In genomic region chr10:24465124-24465874, GRCh38 we compare ENCODE assay signal across 10 cellular contexts.
DNase-seq lines count a peak whose midpoint lies in the region; TF ChIP-seq lines count a peak whose summit lies in the region.
"Had no signal": no experiment of that assay in that cellular context is flagged by ENCODE, and none has a peak within 500 bp of the region (broad histone marks: within the 10 kb centered on the region; RNA-seq: fewer than 3 reads in every experiment).

No MANE protein-coding gene starts in this region.

- no peak for TF ChIP-seq POLR2A in spleen (IDR thresholded peaks at IDR 0.05)

- no peak for TF ChIP-seq CTCF in H9 (conservative IDR thresholded peaks at IDR 0.05)
- TF ChIP-seq CTCF in spleen (IDR thresholded peaks at IDR 0.05 in 8 of 11, conservative IDR thresholded peaks at IDR 0.05 in 3 of 11): no peak

- no peaks in the 10 kb centered on the region for H3K79me1 ChIP-seq in H9 (ENCODE audit: insufficient read depth, low read depth, low read length, poor library complexity, severe bottlenecking)

- H3K36me3 ChIP-seq in spleen: no peaks in the 10 kb centered on the region

- peak overlapping the region in 1 of 3 experiments; percentile 74; a peak in 1 of 7 replicates for H3K27ac Mint-ChIP-seq in H9

- H4K20me1 ChIP-seq in H9 (ENCODE audit: control insufficient read depth, insufficient read depth, insufficient read length): no peaks in the 10 kb centered on the region

- no peak overlapping the region for H2BK5ac ChIP-seq in H9 (ENCODE audit: insufficient read length, low read length)

- no peaks in the 10 kb centered on the region for H3K23me2 ChIP-seq in H9 (ENCODE audit: insufficient read length, low read depth, low read length, poor library complexity, severe bottlenecking)

- no peak overlapping the region for H3K9ac ChIP-seq in H9 (ENCODE audit: extremely low read depth, insufficient read length, low read length)

- no peak overlapping the region for H2BK12ac ChIP-seq in H9 (ENCODE audit: insufficient read length, low read depth, low read length)

- no peaks in the 10 kb centered on the region for H3K4me1 ChIP-seq in H9 (ENCODE audit: insufficient read depth, low read length)
- peaks cover 0 to 30% (median 12%) of the 10 kb centered on the region in 6 donors for H3K4me1 ChIP-seq in spleen

- H3K27me3 Mint-ChIP-seq in H9 (ENCODE audit: low read depth): no peaks in the 10 kb centered on the region

- H3K36me3 Mint-ChIP-seq in H9 (ENCODE audit: insufficient read depth in 1 of 3, low read depth in 3 of 3): peaks cover 0 to 2% (median 0%) of the 10 kb centered on the region in 3 experiments; a peak in 1 of 7 replicates

- H3K56ac ChIP-seq in H9 (ENCODE audit: insufficient read length, low read depth, low read length): no peak overlapping the region

- H3K27ac ChIP-seq in H9 (ENCODE audit: insufficient read length, low read depth, low read length) (no peak overlapping the region), spleen (peak overlapping the region in 3 of 8 donors; percentile 65 to 77 (median 73))

- no CpG with 5 or more reads among the region's 14 CpGs for WGBS in H9 (ENCODE audit: extremely low coverage, insufficient read length, low lambda C conversion rate)
- 79 to 88% (median 86%) methylated on average over 14 of the region's 14 CpGs for WGBS in spleen, 5 donors

- H3K9me3 ChIP-seq in H9 (ENCODE audit: control insufficient read depth, low read depth, low read length): no peaks in the 10 kb centered on the region
- H3K9me3 ChIP-seq in spleen: no peaks in the 10 kb centered on the region

- H3K9me3 Mint-ChIP-seq in H9: no peaks in the 10 kb centered on the region

- no peak overlapping the region for H3K4me3 Mint-ChIP-seq in H9

- no peak overlapping the region for H4K5ac ChIP-seq in H9 (ENCODE audit: insufficient read length, low read depth, low read length)

- peaks cover 11 to 15% of the 10 kb centered on the region in 2 experiments for H3K4me1 Mint-ChIP-seq in H9

- peak; percentile 49 for DNase-seq in DMS 273 (lab: John Stamatoyannopoulos, UW; ENCODE audit: unreplicated experiment)
- DNase-seq in DMS 273 treated with DMSO at 0.1 percent for 48 hours (lab: John Stamatoyannopoulos, UW): no peak
- DNase-seq in T1000 (lab: John Stamatoyannopoulos, UW): peak; percentile 27
- DNase-seq in hepatic stellate cell (ENCODE audit: low spot score): peak; percentile 34
- peak; percentile 85 for DNase-seq in stromal cell of bone marrow (ENCODE audit: low read depth)
- DNase-seq in H9: no peak
- no peak for DNase-seq in spleen
- no peak for DNase-seq in COR-L47 (lab: John Stamatoyannopoulos, UW)
- DNase-seq: hippocampal formation, KBM-7 had no signal

- no peak overlapping the region for H3K4me3 ChIP-seq in spleen

- no peak overlapping the region for H2AFZ ChIP-seq in H9 (ENCODE audit: low read length)

- no peak overlapping the region for H3T11ph ChIP-seq in H9 (ENCODE audit: low read length)

- H4K8ac ChIP-seq in H9 (replicated peaks; ENCODE audit: insufficient read length, low read depth, low read length): no peak overlapping the region

- no peak overlapping the region for H3K23ac ChIP-seq in H9 (ENCODE audit: insufficient read length, low read depth, low read length)

- no peaks in the 10 kb centered on the region for H3K79me2 ChIP-seq in H9 (ENCODE audit: insufficient read depth, low read length)

- H2BK15ac ChIP-seq in H9 (ENCODE audit: low read depth, low read length): no peak overlapping the region

- no peak overlapping the region for H2BK20ac ChIP-seq in H9 (ENCODE audit: low read depth, low read length, poor library complexity, severe bottlenecking)

- no peak overlapping the region for H2AK5ac ChIP-seq in H9 (ENCODE audit: insufficient read length, low read length)

- H3K14ac ChIP-seq in H9 (ENCODE audit: insufficient read depth, low read length): no peak overlapping the region

- H3K18ac ChIP-seq in H9 (ENCODE audit: insufficient read length, low read depth, low read length): no peak overlapping the region

- no peak overlapping the region for H3K4me2 ChIP-seq in H9 (ENCODE audit: insufficient read depth, insufficient read length, low read length)

- H3K4ac ChIP-seq in H9 (ENCODE audit: low read depth, low read length): no peak overlapping the region

- no peak overlapping the region for H2BK120ac ChIP-seq in H9 (ENCODE audit: low read depth, low read length, poor library complexity, severe bottlenecking)

- H3K27me3 ChIP-seq in H9 (ENCODE audit: insufficient read depth, low read length): no peaks in the 10 kb centered on the region
- no peaks in the 10 kb centered on the region for H3K27me3 ChIP-seq in spleen (replicated peaks in 1 of 7)

- H4K91ac ChIP-seq in H9 (ENCODE audit: insufficient read length, low read depth, low read length): no peak overlapping the region

- intact Hi-C loops in spleen (cut with DNase I; ENCODE audit: low total_unique reads): no loop called here

Comparison
In these comparisons a context has a peak if more than half of its experiments do, and no peak if none do; other contexts are left out.
1. DNase-seq: peak in DMS 273 (single experiment), T1000 (single experiment), hepatic stellate cell (single experiment) and stromal cell of bone marrow (single experiment); none in DMS 273 treated with DMSO at 0.1 percent for 48 hours (single experiment), H9 (single experiment), spleen (single experiment) and COR-L47 (single experiment).